Comparison of ENCODE assay signal across 1 cellular context in the genomic region with DNA sequence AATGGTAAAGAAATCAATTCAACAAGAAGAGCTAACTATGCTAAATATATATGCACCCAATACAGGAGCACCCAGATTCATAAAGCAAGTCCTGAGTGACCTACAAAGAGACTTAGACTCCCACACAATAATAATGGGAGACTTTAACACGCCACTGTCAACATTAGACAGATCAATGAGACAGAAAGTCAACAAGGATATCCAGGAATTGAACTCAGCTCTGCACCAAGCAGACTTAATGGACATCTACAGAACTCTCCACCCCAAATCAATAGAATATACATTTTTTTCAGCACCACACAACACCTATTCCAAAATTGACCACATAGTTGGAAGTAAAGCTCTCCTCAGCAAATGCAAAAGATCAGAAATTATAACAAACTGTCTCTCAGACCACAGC.
TF ChIP-seq lines count a peak whose summit lies in the region.
"Not testable (repeated sequence)": the region's sequence is repeated elsewhere in the genome, so short reads cannot be mapped to it uniquely, and the experiment has no call there.

No MANE protein-coding gene starts in this region.

TF ChIP-seq in HepG2, 621 proteins besides CTCF, POLR2A, EP300 and RAD21 (continued from another document):
- TF ChIP-seq, protein P1, sequence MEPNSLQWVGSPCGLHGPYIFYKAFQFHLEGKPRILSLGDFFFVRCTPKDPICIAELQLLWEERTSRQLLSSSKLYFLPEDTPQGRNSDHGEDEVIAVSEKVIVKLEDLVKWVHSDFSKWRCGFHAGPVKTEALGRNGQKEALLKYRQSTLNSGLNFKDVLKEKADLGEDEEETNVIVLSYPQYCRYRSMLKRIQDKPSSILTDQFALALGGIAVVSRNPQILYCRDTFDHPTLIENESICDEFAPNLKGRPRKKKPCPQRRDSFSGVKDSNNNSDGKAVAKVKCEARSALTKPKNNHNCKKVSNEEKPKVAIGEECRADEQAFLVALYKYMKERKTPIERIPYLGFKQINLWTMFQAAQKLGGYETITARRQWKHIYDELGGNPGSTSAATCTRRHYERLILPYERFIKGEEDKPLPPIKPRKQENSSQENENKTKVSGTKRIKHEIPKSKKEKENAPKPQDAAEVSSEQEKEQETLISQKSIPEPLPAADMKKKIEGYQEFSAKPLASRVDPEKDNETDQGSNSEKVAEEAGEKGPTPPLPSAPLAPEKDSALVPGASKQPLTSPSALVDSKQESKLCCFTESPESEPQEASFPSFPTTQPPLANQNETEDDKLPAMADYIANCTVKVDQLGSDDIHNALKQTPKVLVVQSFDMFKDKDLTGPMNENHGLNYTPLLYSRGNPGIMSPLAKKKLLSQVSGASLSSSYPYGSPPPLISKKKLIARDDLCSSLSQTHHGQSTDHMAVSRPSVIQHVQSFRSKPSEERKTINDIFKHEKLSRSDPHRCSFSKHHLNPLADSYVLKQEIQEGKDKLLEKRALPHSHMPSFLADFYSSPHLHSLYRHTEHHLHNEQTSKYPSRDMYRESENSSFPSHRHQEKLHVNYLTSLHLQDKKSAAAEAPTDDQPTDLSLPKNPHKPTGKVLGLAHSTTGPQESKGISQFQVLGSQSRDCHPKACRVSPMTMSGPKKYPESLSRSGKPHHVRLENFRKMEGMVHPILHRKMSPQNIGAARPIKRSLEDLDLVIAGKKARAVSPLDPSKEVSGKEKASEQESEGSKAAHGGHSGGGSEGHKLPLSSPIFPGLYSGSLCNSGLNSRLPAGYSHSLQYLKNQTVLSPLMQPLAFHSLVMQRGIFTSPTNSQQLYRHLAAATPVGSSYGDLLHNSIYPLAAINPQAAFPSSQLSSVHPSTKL (CRISPR knock-in tag; IDR thresholded peaks at IDR 0.05): peak; percentile 44
- TF ChIP-seq FOXA1 (IDR thresholded peaks at IDR 0.05) (peak; percentile 26; the same call in 1 of the 2 replicates), FOXA3 (CRISPR knock-in tag; IDR thresholded peaks at IDR 0.05) (peak; percentile 65)
- not testable (repeated sequence) for TF ChIP-seq FOXA1 (CRISPR knock-in tag; IDR thresholded peaks at IDR 0.05)
- TF ChIP-seq, protein P2, sequence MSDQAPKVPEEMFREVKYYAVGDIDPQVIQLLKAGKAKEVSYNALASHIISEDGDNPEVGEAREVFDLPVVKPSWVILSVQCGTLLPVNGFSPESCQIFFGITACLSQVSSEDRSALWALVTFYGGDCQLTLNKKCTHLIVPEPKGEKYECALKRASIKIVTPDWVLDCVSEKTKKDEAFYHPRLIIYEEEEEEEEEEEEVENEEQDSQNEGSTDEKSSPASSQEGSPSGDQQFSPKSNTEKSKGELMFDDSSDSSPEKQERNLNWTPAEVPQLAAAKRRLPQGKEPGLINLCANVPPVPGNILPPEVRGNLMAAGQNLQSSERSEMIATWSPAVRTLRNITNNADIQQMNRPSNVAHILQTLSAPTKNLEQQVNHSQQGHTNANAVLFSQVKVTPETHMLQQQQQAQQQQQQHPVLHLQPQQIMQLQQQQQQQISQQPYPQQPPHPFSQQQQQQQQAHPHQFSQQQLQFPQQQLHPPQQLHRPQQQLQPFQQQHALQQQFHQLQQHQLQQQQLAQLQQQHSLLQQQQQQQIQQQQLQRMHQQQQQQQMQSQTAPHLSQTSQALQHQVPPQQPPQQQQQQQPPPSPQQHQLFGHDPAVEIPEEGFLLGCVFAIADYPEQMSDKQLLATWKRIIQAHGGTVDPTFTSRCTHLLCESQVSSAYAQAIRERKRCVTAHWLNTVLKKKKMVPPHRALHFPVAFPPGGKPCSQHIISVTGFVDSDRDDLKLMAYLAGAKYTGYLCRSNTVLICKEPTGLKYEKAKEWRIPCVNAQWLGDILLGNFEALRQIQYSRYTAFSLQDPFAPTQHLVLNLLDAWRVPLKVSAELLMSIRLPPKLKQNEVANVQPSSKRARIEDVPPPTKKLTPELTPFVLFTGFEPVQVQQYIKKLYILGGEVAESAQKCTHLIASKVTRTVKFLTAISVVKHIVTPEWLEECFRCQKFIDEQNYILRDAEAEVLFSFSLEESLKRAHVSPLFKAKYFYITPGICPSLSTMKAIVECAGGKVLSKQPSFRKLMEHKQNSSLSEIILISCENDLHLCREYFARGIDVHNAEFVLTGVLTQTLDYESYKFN (CRISPR knock-in tag; conservative IDR thresholded peaks at IDR 0.05): 0 out of 2 replicates have a peak, but pooled peaks have one; percentile 25
- TF ChIP-seq, protein P3, sequence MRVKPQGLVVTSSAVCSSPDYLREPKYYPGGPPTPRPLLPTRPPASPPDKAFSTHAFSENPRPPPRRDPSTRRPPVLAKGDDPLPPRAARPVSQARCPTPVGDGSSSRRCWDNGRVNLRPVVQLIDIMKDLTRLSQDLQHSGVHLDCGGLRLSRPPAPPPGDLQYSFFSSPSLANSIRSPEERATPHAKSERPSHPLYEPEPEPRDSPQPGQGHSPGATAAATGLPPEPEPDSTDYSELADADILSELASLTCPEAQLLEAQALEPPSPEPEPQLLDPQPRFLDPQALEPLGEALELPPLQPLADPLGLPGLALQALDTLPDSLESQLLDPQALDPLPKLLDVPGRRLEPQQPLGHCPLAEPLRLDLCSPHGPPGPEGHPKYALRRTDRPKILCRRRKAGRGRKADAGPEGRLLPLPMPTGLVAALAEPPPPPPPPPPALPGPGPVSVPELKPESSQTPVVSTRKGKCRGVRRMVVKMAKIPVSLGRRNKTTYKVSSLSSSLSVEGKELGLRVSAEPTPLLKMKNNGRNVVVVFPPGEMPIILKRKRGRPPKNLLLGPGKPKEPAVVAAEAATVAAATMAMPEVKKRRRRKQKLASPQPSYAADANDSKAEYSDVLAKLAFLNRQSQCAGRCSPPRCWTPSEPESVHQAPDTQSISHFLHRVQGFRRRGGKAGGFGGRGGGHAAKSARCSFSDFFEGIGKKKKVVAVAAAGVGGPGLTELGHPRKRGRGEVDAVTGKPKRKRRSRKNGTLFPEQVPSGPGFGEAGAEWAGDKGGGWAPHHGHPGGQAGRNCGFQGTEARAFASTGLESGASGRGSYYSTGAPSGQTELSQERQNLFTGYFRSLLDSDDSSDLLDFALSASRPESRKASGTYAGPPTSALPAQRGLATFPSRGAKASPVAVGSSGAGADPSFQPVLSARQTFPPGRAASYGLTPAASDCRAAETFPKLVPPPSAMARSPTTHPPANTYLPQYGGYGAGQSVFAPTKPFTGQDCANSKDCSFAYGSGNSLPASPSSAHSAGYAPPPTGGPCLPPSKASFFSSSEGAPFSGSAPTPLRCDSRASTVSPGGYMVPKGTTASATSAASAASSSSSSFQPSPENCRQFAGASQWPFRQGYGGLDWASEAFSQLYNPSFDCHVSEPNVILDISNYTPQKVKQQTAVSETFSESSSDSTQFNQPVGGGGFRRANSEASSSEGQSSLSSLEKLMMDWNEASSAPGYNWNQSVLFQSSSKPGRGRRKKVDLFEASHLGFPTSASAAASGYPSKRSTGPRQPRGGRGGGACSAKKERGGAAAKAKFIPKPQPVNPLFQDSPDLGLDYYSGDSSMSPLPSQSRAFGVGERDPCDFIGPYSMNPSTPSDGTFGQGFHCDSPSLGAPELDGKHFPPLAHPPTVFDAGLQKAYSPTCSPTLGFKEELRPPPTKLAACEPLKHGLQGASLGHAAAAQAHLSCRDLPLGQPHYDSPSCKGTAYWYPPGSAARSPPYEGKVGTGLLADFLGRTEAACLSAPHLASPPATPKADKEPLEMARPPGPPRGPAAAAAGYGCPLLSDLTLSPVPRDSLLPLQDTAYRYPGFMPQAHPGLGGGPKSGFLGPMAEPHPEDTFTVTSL (CRISPR knock-in tag; IDR thresholded peaks at IDR 0.05; ENCODE audit: borderline replicate concordance): 0 out of 2 replicates have a peak, but pooled peaks have one; percentile 38
